Comparison of ENCODE assay signal across 27 cellular contexts in the genomic region with DNA sequence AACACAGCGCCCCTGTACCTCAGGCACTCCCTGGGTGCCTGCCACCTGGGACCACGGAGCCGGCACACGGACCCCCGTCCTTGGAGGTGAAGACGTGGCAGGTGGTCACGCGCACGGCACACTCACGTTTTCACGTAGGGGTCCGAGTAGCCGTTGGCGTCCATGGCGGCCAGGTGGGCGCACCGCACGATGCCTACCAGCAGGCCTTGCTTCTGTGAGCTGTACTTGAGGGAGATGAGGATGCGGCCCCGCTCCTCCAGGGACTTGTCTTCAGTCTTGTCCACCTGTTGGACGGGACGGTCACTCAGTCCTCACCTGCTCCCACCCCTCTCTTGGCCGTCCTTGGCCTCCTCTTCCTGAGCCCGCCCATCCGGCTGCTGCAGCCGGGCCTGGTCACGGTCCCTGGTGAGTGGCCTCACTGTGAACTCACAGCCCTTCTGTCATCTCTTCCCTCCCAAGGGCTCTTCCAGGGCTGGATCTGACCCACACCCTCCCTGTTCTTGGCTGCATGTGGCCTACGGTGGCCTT. TPM values are rescaled to one million over a fixed set of nuclear protein-coding genes. Genes with fewer than 3 reads are reported as not detected.
DNase-seq lines count a peak whose midpoint lies in the region; ATAC-seq and TF ChIP-seq lines count a peak whose summit lies in the region.
"Had no signal": no experiment of that assay in that cellular context is flagged by ENCODE, and none has a peak within 500 bp of the region (broad histone marks: within the 10 kb centered on the region; RNA-seq: fewer than 3 reads in every experiment).

No MANE protein-coding gene starts in this region.

- CTCF ChIA-PET in Calu3 (lab: Charles Lee): no interaction called here

- peak; percentile 58 for DNase-seq in natural killer cell treated with Interleukin-12 subunit alpha and Interleukin-12 subunit beta and Interleukin-15 and Interleukin-18, amount 100 ng/mL, for 72 hours (ENCODE audit: low spot score)
- DNase-seq in natural killer cell: no peak
- DNase-seq in left cardiac atrium: peak; percentile 12
- DNase-seq in neuronal stem cell (ENCODE audit: low spot score): no peak
- DNase-seq in Calu3: no peak
- DNase-seq in NCI-H446 treated with DMSO at 0.1 percent for 48 hours (lab: John Stamatoyannopoulos, UW): no peak
- no peak for DNase-seq in COLO668 (lab: John Stamatoyannopoulos, UW; ENCODE audit: unreplicated experiment)
- DNase-seq: AML-193; CD4-positive, alpha-beta memory T cell; DMS79 treated with DMSO at 0.1 percent for 48 hours; GF-D8; IMR-90; KG1; MG63; NCI-H1105 treated with DMSO at 0.1 percent for 48 hours; NCI-H146; NCI-H1930; NCI-H2107; NCI-H446; NCI-H526 treated with DMSO at 0.1 percent for 48 hours; RPMI8226; SHP77 treated with DMSO at 0.1 percent for 48 hours had no signal

- intact Hi-C loops in natural killer cell (cut with micrococcal nuclease) (no loop called here), left cardiac atrium (cut with DNase I) (no loop called here), Calu3 (cut with micrococcal nuclease; ENCODE audit: unreplicated experiment) (no loop called here)

- no peak overlapping the region for H2AFZ ChIP-seq in neuronal stem cell (ENCODE audit: low read length)

- WGBS in neuronal stem cell (ENCODE audit: extremely low coverage in 2 of 2, insufficient read length in 2 of 2, insufficient replicate concordance in 1 of 2), 2 donors: no CpG with 5 or more reads among the region's 28 CpGs

- no peaks in the 10 kb centered on the region for H3K9me3 Mint-ChIP-seq in natural killer cell treated with Interleukin-12 subunit alpha and Interleukin-12 subunit beta and Interleukin-15 and Interleukin-18, amount 100 ng/mL, for 72 hours
- H3K9me3 Mint-ChIP-seq in natural killer cell (no peaks in the 10 kb centered on the region), Calu3 (ENCODE audit: low read depth, unreplicated experiment) (no peaks in the 10 kb centered on the region)
- H3K9me3 Mint-ChIP-seq: CD4-positive, alpha-beta memory T cell had no signal

- H3K4ac ChIP-seq in neuronal stem cell (ENCODE audit: low read length): no peak overlapping the region

- no peak overlapping the region for H3K4me3 ChIP-seq in neuronal stem cell (ENCODE audit: low read length in 2 of 2)
- H3K4me3 ChIP-seq: A549; BLaER1 treated with 17β-estradiol and CSF1 and Interleukin-3, amounts not matched to agents 10 nM and 100 nM; MG63; SK-N-MC had no signal

- H3K27ac ChIP-seq in neuronal stem cell (replicated peaks; ENCODE audit: low read length): no peak overlapping the region
- H3K27ac ChIP-seq: A549; BLaER1 treated with 17β-estradiol and CSF1 and Interleukin-3, amounts not matched to agents 10 nM and 100 nM; SK-N-MC had no signal

- H3K4me2 ChIP-seq in neuronal stem cell (ENCODE audit: insufficient read depth, low read length, poor library complexity, severe bottlenecking): no peak overlapping the region
- H3K4me2 ChIP-seq: A549; BLaER1 treated with 17β-estradiol and CSF1 and Interleukin-3, amounts not matched to agents 10 nM and 100 nM had no signal

- H3K36me3 Mint-ChIP-seq in natural killer cell treated with Interleukin-12 subunit alpha and Interleukin-12 subunit beta and Interleukin-15 and Interleukin-18, amount 100 ng/mL, for 72 hours: no peaks in the 10 kb centered on the region
- H3K36me3 Mint-ChIP-seq in natural killer cell (no peaks in the 10 kb centered on the region), Calu3 (ENCODE audit: insufficient read depth, unreplicated experiment) (no peaks in the 10 kb centered on the region)
- H3K36me3 Mint-ChIP-seq: CD4-positive, alpha-beta memory T cell had no signal

- peak overlapping the region; percentile 70 for H3K9ac ChIP-seq in neuronal stem cell (ENCODE audit: low read depth, low read length, poor library complexity)
- H3K9ac ChIP-seq: BLaER1 treated with 17β-estradiol and CSF1 and Interleukin-3, amounts not matched to agents 10 nM and 100 nM had no signal

- peak overlapping the region; percentile 70 for H2AK5ac ChIP-seq in neuronal stem cell (ENCODE audit: low read depth, low read length)

- no peaks in the 10 kb centered on the region for H3K4me1 ChIP-seq in neuronal stem cell (ENCODE audit: control insufficient read depth in 2 of 2, insufficient read depth in 1 of 2, low read depth in 1 of 2, low read length in 2 of 2)
- H3K4me1 ChIP-seq: BLaER1 treated with 17β-estradiol and CSF1 and Interleukin-3, amounts not matched to agents 10 nM and 100 nM had no signal

- H2BK12ac ChIP-seq in neuronal stem cell (ENCODE audit: low read length): no peak overlapping the region

- peaks cover 4% of the 10 kb centered on the region for H3K79me1 ChIP-seq in neuronal stem cell (ENCODE audit: low read depth, low read length)

- H2BK5ac ChIP-seq in neuronal stem cell (ENCODE audit: low read length): peak overlapping the region; percentile 75

- H3K14ac ChIP-seq in neuronal stem cell (ENCODE audit: low read length): peak overlapping the region; percentile 38

- no peaks in the 10 kb centered on the region for H3K36me3 ChIP-seq in neuronal stem cell (replicated peaks in 1 of 2; ENCODE audit: control insufficient read depth in 2 of 2, insufficient read depth in 2 of 2, low read length in 2 of 2)
- H3K36me3 ChIP-seq: BLaER1 treated with 17β-estradiol and CSF1 and Interleukin-3, amounts not matched to agents 10 nM and 100 nM; MG63 had no signal

- no peak for ATAC-seq in natural killer cell treated with Interleukin-12 subunit alpha and Interleukin-12 subunit beta and Interleukin-15 and Interleukin-18, amount 100 ng/mL, for 72 hours
- ATAC-seq in natural killer cell (no peak), left cardiac atrium (no peak)
- ATAC-seq: A549, HCT116 had no signal

- H2BK120ac ChIP-seq in neuronal stem cell (ENCODE audit: low read depth, low read length): no peak overlapping the region

- peaks cover 0 to 3% (median 0%) of the 10 kb centered on the region in 3 experiments for H3K27me3 ChIP-seq in neuronal stem cell (ENCODE audit: control insufficient read depth in 3 of 3, insufficient read depth in 3 of 3, low read depth in 1 of 3, low read length in 3 of 3)
- H3K27me3 ChIP-seq: BLaER1 treated with 17β-estradiol and CSF1 and Interleukin-3, amounts not matched to agents 10 nM and 100 nM; MG63 had no signal

- no peaks in the 10 kb centered on the region for H3K4me1 Mint-ChIP-seq in natural killer cell treated with Interleukin-12 subunit alpha and Interleukin-12 subunit beta and Interleukin-15 and Interleukin-18, amount 100 ng/mL, for 72 hours (ENCODE audit: low read depth in 2 of 2)
- H3K4me1 Mint-ChIP-seq in natural killer cell (no peaks in the 10 kb centered on the region), Calu3 (ENCODE audit: low read depth, unreplicated experiment) (no peaks in the 10 kb centered on the region)
- H3K4me1 Mint-ChIP-seq: CD4-positive, alpha-beta memory T cell had no signal

- H3K27me3 Mint-ChIP-seq in natural killer cell treated with Interleukin-12 subunit alpha and Interleukin-12 subunit beta and Interleukin-15 and Interleukin-18, amount 100 ng/mL, for 72 hours: no peaks in the 10 kb centered on the region
- H3K27me3 Mint-ChIP-seq in natural killer cell (ENCODE audit: low read depth in 2 of 2) (peaks cover 0 to 2% of the 10 kb centered on the region in 2 donors), Calu3 (ENCODE audit: unreplicated experiment) (peaks cover 12% of the 10 kb centered on the region)

- no peak overlapping the region for H3K27ac Mint-ChIP-seq in natural killer cell treated with Interleukin-12 subunit alpha and Interleukin-12 subunit beta and Interleukin-15 and Interleukin-18, amount 100 ng/mL, for 72 hours
- H3K27ac Mint-ChIP-seq in natural killer cell: no peak overlapping the region
- no peak overlapping the region for H3K27ac Mint-ChIP-seq in Calu3 (ENCODE audit: unreplicated experiment)
- H3K27ac Mint-ChIP-seq: CD4-positive, alpha-beta memory T cell had no signal

- no peak overlapping the region for H4K91ac ChIP-seq in neuronal stem cell (ENCODE audit: low read depth, low read length, poor library complexity)

- no peak overlapping the region for H3K4me3 Mint-ChIP-seq in natural killer cell treated with Interleukin-12 subunit alpha and Interleukin-12 subunit beta and Interleukin-15 and Interleukin-18, amount 100 ng/mL, for 72 hours
- H3K4me3 Mint-ChIP-seq in natural killer cell (no peak overlapping the region), Calu3 (ENCODE audit: low read depth, unreplicated experiment) (no peak overlapping the region)
- H3K4me3 Mint-ChIP-seq: CD4-positive, alpha-beta memory T cell had no signal

- TF ChIP-seq CTCF in natural killer cell (IDR thresholded peaks at IDR 0.05) (no peak), Calu3 (IDR thresholded peaks at IDR 0.05; ENCODE audit: unreplicated experiment) (no peak)

- H3K23ac ChIP-seq in neuronal stem cell (ENCODE audit: low read depth, low read length, poor library complexity): peak overlapping the region; percentile 80

- peak overlapping the region; percentile 37 for H2BK15ac ChIP-seq in neuronal stem cell (ENCODE audit: low read length)

- H4K8ac ChIP-seq in neuronal stem cell (ENCODE audit: low read depth, low read length): peak overlapping the region; percentile 17

- H3K9me3 ChIP-seq in neuronal stem cell (replicated peaks in 1 of 2; ENCODE audit: control insufficient read depth in 2 of 2, insufficient read depth in 1 of 2, low read depth in 1 of 2, low read length in 2 of 2): peaks cover 0 to 4% of the 10 kb centered on the region in 2 donors
- H3K9me3 ChIP-seq: A549; BLaER1 treated with 17β-estradiol and CSF1 and Interleukin-3, amounts not matched to agents 10 nM and 100 nM; MG63 had no signal

- no TSS peak for BruUV-seq in Calu3 (replicated peaks; lab: Mats Ljungman, UMichigan)

- peak overlapping the region; percentile 48 for H3K18ac ChIP-seq in neuronal stem cell (ENCODE audit: low read length)

RNA-seq across cellular contexts. Expression of a gene that starts 18.8 kb away (rescaled TPM):
- total RNA-seq in natural killer cell treated with Interleukin-12 subunit alpha and Interleukin-12 subunit beta and Interleukin-15 and Interleukin-18, amount 100 ng/mL, for 72 hours: not detected
- total RNA-seq in natural killer cell (not detected), left cardiac atrium (not detected), Calu3 (2022) (not detected in 2 replicates)
- not detected for polyA plus RNA-seq in neuronal stem cell (2013, experiment 1 of 2)
- polyA plus RNA-seq in neuronal stem cell (2013, experiment 2 of 2): not detected
- total RNA-seq: CD4-positive, alpha-beta memory T cell; H4; IMR-90 had no signal
- polyA plus RNA-seq: A549; CD4-positive, alpha-beta memory T cell; IMR-90 had no signal

RNA-seq across cellular contexts. Expression of a gene that starts 25.3 kb away (rescaled TPM):
- total RNA-seq in natural killer cell treated with Interleukin-12 subunit alpha and Interleukin-12 subunit beta and Interleukin-15 and Interleukin-18, amount 100 ng/mL, for 72 hours: 10 to 100 TPM in 1 of 2 donors, 1 to 10 TPM in 1; 3.7 to 17.9 TPM
- total RNA-seq in natural killer cell (under 1 TPM in 2 of 3 donors, not detected in 1; 0.07 to 0.20 TPM), left cardiac atrium (10 to 100 TPM in 1 of 2 donors, 1 to 10 TPM in 1; 6.8 to 16.4 TPM), Calu3 (2022) (0.24 TPM in 1 of 2 replicates, not detected in the other)
- 5.0 TPM for polyA plus RNA-seq in neuronal stem cell (2013, experiment 1 of 2)
- 4.9 TPM for polyA plus RNA-seq in neuronal stem cell (2013, experiment 2 of 2)
- total RNA-seq: H4, IMR-90 had no signal
- polyA plus RNA-seq: CD4-positive, alpha-beta memory T cell; IMR-90 had no signal

Comparison
In these comparisons a context has a peak if more than half of its experiments do, and no peak if none do; other contexts are left out.
1. DNase-seq: peak in natural killer cell treated with Interleukin-12 subunit alpha and Interleukin-12 subunit beta and Interleukin-15 and Interleukin-18, amount 100 ng/mL, for 72 hours (single experiment) and left cardiac atrium (single experiment); none in natural killer cell (single experiment), neuronal stem cell (single experiment), Calu3 (single experiment), NCI-H446 treated with DMSO at 0.1 percent for 48 hours (single experiment) and COLO668 (single experiment).